ENCODE assay signal across 21 cellular contexts in the genomic region with DNA sequence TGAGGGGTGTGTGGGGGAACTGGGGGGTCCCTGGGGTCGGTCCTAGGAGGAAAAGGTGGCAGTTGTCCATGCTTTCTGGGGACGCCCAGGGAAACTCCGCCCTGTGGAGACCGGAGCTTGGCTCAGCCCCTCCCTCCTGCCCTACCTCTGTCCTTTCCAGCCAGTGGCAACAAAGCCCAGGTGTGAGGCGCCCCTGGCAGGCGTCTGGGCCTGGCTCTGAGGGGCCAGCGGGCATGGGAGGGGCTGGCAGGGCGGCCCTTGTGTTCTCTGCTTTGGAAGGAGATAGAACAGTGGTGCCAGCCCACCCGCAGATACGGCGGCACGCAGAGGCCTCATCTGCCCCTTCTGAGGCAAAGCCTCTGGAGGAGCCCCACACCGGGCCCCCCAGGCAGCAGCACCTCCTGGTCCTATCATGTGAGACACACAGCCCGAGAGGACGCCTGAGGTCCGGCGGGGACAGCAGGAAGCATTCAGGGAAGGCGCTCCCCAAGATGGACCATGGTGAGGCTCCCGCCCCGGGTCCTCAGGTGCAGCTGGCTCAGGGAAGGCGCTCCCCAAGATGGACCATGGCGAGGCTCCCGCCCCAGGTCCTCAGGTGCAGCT.
"Had no signal": no experiment of that assay in that cellular context is flagged by ENCODE, and none has a peak within 500 bp of the region (broad histone marks: within the 10 kb centered on the region; RNA-seq: fewer than 3 reads in every experiment).

No MANE protein-coding gene starts in this region.

- H3K4me1 ChIP-seq: body of pancreas, tibial artery had no signal

- H3K36me3 Mint-ChIP-seq: activated CD8-positive, alpha-beta memory T cell treated with anti-CD3 and anti-CD28 coated beads, Interleukin-2, amount 10 ng/mL, durations not matched to agents 7 days and 5 days had no signal

- H3K27ac Mint-ChIP-seq: activated B cell treated with CpG ODN at 0.5 μM for 24 hours; activated CD4-positive, alpha-beta memory T cell treated with anti-CD3 and anti-CD28 coated beads, Interleukin-2, amount 10 ng/mL, durations not matched to agents 7 days and 5 days; activated CD8-positive, alpha-beta memory T cell treated with anti-CD3 and anti-CD28 coated beads, Interleukin-2, amount 10 ng/mL, durations not matched to agents 7 days and 5 days; activated T-helper 17 cell treated with anti-CD3 and anti-CD28 coated beads, Interleukin-2, amount 50 U/mL, for 72 hours; naive B cell; progenitor cell of endocrine pancreas; T-helper 2 cell treated with Interferon-gamma antibody and Interleukin-4, amounts not matched to agents 5 μg/mL and 100 μg/mL, for 36 hours had no signal

- H3K9me3 ChIP-seq: body of pancreas, mucosa of descending colon, tibial artery had no signal

- H3K36me3 ChIP-seq: tibial artery had no signal

- H3K9me3 Mint-ChIP-seq: activated B cell treated with CpG ODN at 0.5 μM for 24 hours; activated CD4-positive, alpha-beta memory T cell treated with anti-CD3 and anti-CD28 coated beads, Interleukin-2, amount 10 ng/mL, durations not matched to agents 7 days and 5 days; activated T-helper 17 cell treated with anti-CD3 and anti-CD28 coated beads, Interleukin-2, amount 50 U/mL, for 72 hours; neural crest cell; T-helper 2 cell treated with Interferon-gamma antibody and Interleukin-4, amounts not matched to agents 5 μg/mL and 100 μg/mL, for 36 hours had no signal

- H3K27ac ChIP-seq: body of pancreas, dorsolateral prefrontal cortex, epithelial cell of prostate, hepatocyte, tibial artery had no signal

- H3K4me3 ChIP-seq: body of pancreas, dorsolateral prefrontal cortex, hepatocyte, mucosa of descending colon, tibial artery had no signal

- H3K4me2 ChIP-seq: hepatocyte had no signal

- DNase-seq: activated B cell treated with CpG ODN at 0.5 μM for 24 hours; activated CD4-positive, alpha-beta memory T cell treated with anti-CD3 and anti-CD28 coated beads, Interleukin-2, amount 10 ng/mL, durations not matched to agents 7 days and 5 days; activated CD4-positive, alpha-beta T cell treated with anti-CD3 and anti-CD28 coated beads for 4 hours; activated CD8-positive, alpha-beta memory T cell treated with anti-CD3 and anti-CD28 coated beads, Interleukin-2, amount 10 ng/mL, durations not matched to agents 7 days and 5 days; activated naive CD4-positive, alpha-beta T cell treated with Interleukin-2 at 50 U/mL for 16 hours; body of pancreas; dorsolateral prefrontal cortex; foreskin fibroblast; mesenchymal stem cell; mucosa of descending colon; naive B cell; stimulated activated CD4-positive, alpha-beta T cell treated with anti-CD3 and anti-CD28 coated beads, Interleukin-12 subunit alpha, Interleukin-12 subunit beta, amount 100 ng/mL, for 4 hours; stimulated activated CD4-positive, alpha-beta T cell treated with anti-CD3 and anti-CD28 coated beads, Interleukin-1b, Interleukin-23, amount 100 ng/mL, for 48 hours; stimulated activated naive CD4-positive, alpha-beta T cell treated with Interleukin-2 at 50 U/mL for 16 hours; tibial artery had no signal

- H3K4me3 Mint-ChIP-seq: activated B cell treated with CpG ODN at 0.5 μM for 24 hours; activated CD4-positive, alpha-beta memory T cell treated with anti-CD3 and anti-CD28 coated beads, Interleukin-2, amount 10 ng/mL, durations not matched to agents 7 days and 5 days; activated CD8-positive, alpha-beta memory T cell treated with anti-CD3 and anti-CD28 coated beads, Interleukin-2, amount 10 ng/mL, durations not matched to agents 7 days and 5 days; activated T-helper 17 cell treated with anti-CD3 and anti-CD28 coated beads, Interleukin-2, amount 50 U/mL, for 72 hours; naive B cell; neural crest cell; T-helper 2 cell treated with Interferon-gamma antibody and Interleukin-4, amounts not matched to agents 5 μg/mL and 100 μg/mL, for 36 hours had no signal

- H3K4me1 Mint-ChIP-seq: activated B cell treated with CpG ODN at 0.5 μM for 24 hours; activated CD4-positive, alpha-beta memory T cell treated with anti-CD3 and anti-CD28 coated beads, Interleukin-2, amount 10 ng/mL, durations not matched to agents 7 days and 5 days; activated CD8-positive, alpha-beta memory T cell treated with anti-CD3 and anti-CD28 coated beads, Interleukin-2, amount 10 ng/mL, durations not matched to agents 7 days and 5 days; activated T-helper 17 cell treated with anti-CD3 and anti-CD28 coated beads, Interleukin-2, amount 50 U/mL, for 72 hours had no signal

- ATAC-seq: activated CD8-positive, alpha-beta memory T cell treated with anti-CD3 and anti-CD28 coated beads, Interleukin-2, amount 10 ng/mL, durations not matched to agents 7 days and 5 days; activated T-helper 17 cell treated with anti-CD3 and anti-CD28 coated beads, Interleukin-2, amount 50 U/mL, for 72 hours; body of pancreas; mucosa of descending colon had no signal

- H2AFZ ChIP-seq: hepatocyte had no signal
